14 cellular contexts compared by ENCODE assay signal in the genomic region with DNA sequence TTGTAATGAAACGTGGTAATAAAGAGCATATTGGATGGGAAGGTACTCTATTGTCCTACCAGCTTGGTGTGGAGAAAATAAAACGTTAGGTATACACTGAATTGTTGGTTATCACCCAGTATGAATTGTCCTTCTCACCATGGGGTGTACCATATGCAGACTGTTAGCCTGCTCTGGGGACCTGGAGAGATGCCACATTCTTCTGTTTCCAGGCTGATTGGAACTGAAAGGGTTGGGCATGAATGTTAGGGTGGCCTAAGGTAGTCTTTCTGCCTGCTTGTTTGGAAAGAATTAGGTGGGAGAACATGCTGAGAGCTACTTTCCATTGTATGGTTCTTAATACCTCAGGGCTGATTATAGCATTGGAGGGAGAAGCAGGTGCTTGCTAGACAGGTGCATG.
"Had no signal": no experiment of that assay in that cellular context is flagged by ENCODE, and none has a peak within 500 bp of the region (broad histone marks: within the 10 kb centered on the region; RNA-seq: fewer than 3 reads in every experiment).

No MANE protein-coding gene starts in this region.

- ATAC-seq: activated CD8-positive, alpha-beta memory T cell treated with anti-CD3 and anti-CD28 coated beads, Interleukin-2, amount 10 ng/mL, durations not matched to agents 7 days and 5 days had no signal

- H3K36me3 Mint-ChIP-seq: activated CD8-positive, alpha-beta memory T cell treated with anti-CD3 and anti-CD28 coated beads, Interleukin-2, amount 10 ng/mL, durations not matched to agents 7 days and 5 days; activated naive CD4-positive, alpha-beta T cell treated with anti-CD3 and anti-CD28 coated beads, Interleukin-2, amount 50 U/mL, for 24 hours had no signal

- H3K4me1 ChIP-seq: uterus had no signal

- DNase-seq: activated CD4-positive, alpha-beta T cell treated with anti-CD3 and anti-CD28 coated beads for 1 hour; activated CD4-positive, alpha-beta T cell treated with anti-CD3 and anti-CD28 coated beads, Interleukin-2, amount 50 U/mL, for 48 hours; activated CD8-positive, alpha-beta memory T cell treated with anti-CD3 and anti-CD28 coated beads, Interleukin-2, amount 10 ng/mL, durations not matched to agents 7 days and 5 days; activated effector memory CD4-positive, alpha-beta T cell treated with Interleukin-2 at 50 U/mL for 16 hours; activated T-cell treated with anti-CD3 and anti-CD28 coated beads, Interleukin-2, amount 50 U/mL, for 24 hours; amniotic stem cell; midbrain; stimulated activated CD4-positive, alpha-beta T cell treated with anti-CD3 and anti-CD28 coated beads, Interleukin-15, amount 100 ng/mL, for 24 hours; stomach; uterus had no signal

- H3K9ac ChIP-seq: parathyroid adenoma had no signal

- H3K4me3 Mint-ChIP-seq: activated CD8-positive, alpha-beta memory T cell treated with anti-CD3 and anti-CD28 coated beads, Interleukin-2, amount 10 ng/mL, durations not matched to agents 7 days and 5 days; activated naive CD4-positive, alpha-beta T cell treated with anti-CD3 and anti-CD28 coated beads, Interleukin-2, amount 50 U/mL, for 24 hours; activated T-cell treated with anti-CD3 and anti-CD28 coated beads, Interleukin-2, amount 50 U/mL, for 24 hours had no signal

- H3K27me3 Mint-ChIP-seq: activated CD8-positive, alpha-beta memory T cell treated with anti-CD3 and anti-CD28 coated beads, Interleukin-2, amount 10 ng/mL, durations not matched to agents 7 days and 5 days; activated naive CD4-positive, alpha-beta T cell treated with anti-CD3 and anti-CD28 coated beads, Interleukin-2, amount 50 U/mL, for 24 hours had no signal

- H3K9me3 Mint-ChIP-seq: activated naive CD4-positive, alpha-beta T cell treated with anti-CD3 and anti-CD28 coated beads, Interleukin-2, amount 50 U/mL, for 24 hours; activated T-cell treated with anti-CD3 and anti-CD28 coated beads, Interleukin-2, amount 50 U/mL, for 24 hours had no signal

- H3K4me3 ChIP-seq: dorsolateral prefrontal cortex, lung, stomach, uterus had no signal

- H2AFZ ChIP-seq: parathyroid adenoma had no signal

- H3K27me3 ChIP-seq: dorsolateral prefrontal cortex, stomach, uterus had no signal

- H3K27ac ChIP-seq: parathyroid adenoma, stomach, uterus had no signal

- H3K27ac Mint-ChIP-seq: activated CD8-positive, alpha-beta memory T cell treated with anti-CD3 and anti-CD28 coated beads, Interleukin-2, amount 10 ng/mL, durations not matched to agents 7 days and 5 days; activated naive CD4-positive, alpha-beta T cell treated with anti-CD3 and anti-CD28 coated beads, Interleukin-2, amount 50 U/mL, for 24 hours; activated T-cell treated with anti-CD3 and anti-CD28 coated beads, Interleukin-2, amount 50 U/mL, for 24 hours had no signal

- H3K9me3 ChIP-seq: stomach, uterus had no signal

- H3K36me3 ChIP-seq: stomach, uterus had no signal

- H3K4me1 Mint-ChIP-seq: activated CD8-positive, alpha-beta memory T cell treated with anti-CD3 and anti-CD28 coated beads, Interleukin-2, amount 10 ng/mL, durations not matched to agents 7 days and 5 days; activated naive CD4-positive, alpha-beta T cell treated with anti-CD3 and anti-CD28 coated beads, Interleukin-2, amount 50 U/mL, for 24 hours had no signal
